ENCODE assay signal across 8 cellular contexts in genomic region chr16:19717319-19717718, GRCh38. TPM values are rescaled to one million over a fixed set of nuclear protein-coding genes. Genes with fewer than 3 reads are reported as not detected.
DNase-seq lines count a peak whose midpoint lies in the region; ATAC-seq and TF ChIP-seq lines count a peak whose summit lies in the region.

No MANE protein-coding gene starts in this region.

- peaks cover 36% of the 10 kb centered on the region for H3K36me3 ChIP-seq in DND-41 (ENCODE audit: insufficient read depth, low read length)
- peaks cover 20% of the 10 kb centered on the region for H3K36me3 ChIP-seq in OCI-LY3 (replicated peaks; ENCODE audit: low read depth, low read length)
- peaks cover 27 to 51% of the 10 kb centered on the region in 2 donors for H3K36me3 ChIP-seq in neuronal stem cell (replicated peaks in 1 of 2; ENCODE audit: control insufficient read depth in 2 of 2, insufficient read depth in 2 of 2, low read length in 2 of 2)

- peak overlapping the region; percentile 99 for H3K4me3 Mint-ChIP-seq in endothelial cell (ENCODE audit: unreplicated experiment)

- H3K79me1 ChIP-seq in neuronal stem cell (ENCODE audit: low read depth, low read length), result peaks cover 11% of the 10 kb centered on the region

- DNase-seq in DND-41 (peak; percentile 9), endothelial cell (ENCODE audit: low spot score) (no peak), neuronal stem cell (ENCODE audit: low spot score) (peak; percentile 30), NCI-H146 (lab: John Stamatoyannopoulos, UW) (no peak), C1 segment of cervical spinal cord (lab: John Stamatoyannopoulos, UW) (no peak), NCI-H774 (lab: John Stamatoyannopoulos, UW) (no peak), cerebellar cortex (ENCODE audit: low spot score) (no peak)

- H2BK12ac ChIP-seq in neuronal stem cell (ENCODE audit: low read length), result no peak overlapping the region

- peak overlapping the region; percentile 89 for H2AFZ ChIP-seq in DND-41 (ENCODE audit: low read depth, low read length)
- H2AFZ ChIP-seq in OCI-LY3 (ENCODE audit: low read depth, low read length), result no peak overlapping the region
- H2AFZ ChIP-seq in neuronal stem cell (ENCODE audit: low read length), result peak overlapping the region; percentile 98

- H3K23ac ChIP-seq in neuronal stem cell (ENCODE audit: low read depth, low read length, poor library complexity), result no peak overlapping the region

- no peak overlapping the region for H4K91ac ChIP-seq in neuronal stem cell (ENCODE audit: low read depth, low read length, poor library complexity)

- no peak overlapping the region for H3K18ac ChIP-seq in neuronal stem cell (ENCODE audit: low read length)

- WGBS in neuronal stem cell (ENCODE audit: extremely low coverage in 2 of 2, insufficient read length in 2 of 2, insufficient replicate concordance in 1 of 2), 2 donors, result no CpG with 5 or more reads among the region's 10 CpGs

- H3K4me2 ChIP-seq in DND-41 (ENCODE audit: insufficient read depth, low read length), result peak overlapping the region; percentile 80
- H3K4me2 ChIP-seq in OCI-LY3 (ENCODE audit: low read length), result peak overlapping the region; percentile 91
- H3K4me2 ChIP-seq in neuronal stem cell (ENCODE audit: insufficient read depth, low read length, poor library complexity, severe bottlenecking), result peak overlapping the region; percentile 59

- peak overlapping the region; percentile 93 for H3K27ac Mint-ChIP-seq in endothelial cell (ENCODE audit: unreplicated experiment)

- peak overlapping the region; percentile 81 to 100 for H3K4me3 ChIP-seq in DND-41 (ENCODE audit: low read depth in 1 of 2, low read length in 2 of 2)
- H3K4me3 ChIP-seq in OCI-LY3 (ENCODE audit: low read length), result peak overlapping the region; percentile 89
- peak overlapping the region; percentile 96 to 97 for H3K4me3 ChIP-seq in neuronal stem cell (ENCODE audit: low read length in 2 of 2)

- peaks cover 56% of the 10 kb centered on the region for H3K4me1 Mint-ChIP-seq in endothelial cell (ENCODE audit: unreplicated experiment)

- H3K36me3 Mint-ChIP-seq in endothelial cell (ENCODE audit: low read depth, unreplicated experiment), result peaks cover 21% of the 10 kb centered on the region

- no peak overlapping the region for H2BK120ac ChIP-seq in neuronal stem cell (ENCODE audit: low read depth, low read length)

- no peaks in the 10 kb centered on the region for H3K9me3 Mint-ChIP-seq in endothelial cell (ENCODE audit: unreplicated experiment)

- H3K14ac ChIP-seq in neuronal stem cell (ENCODE audit: low read length), result no peak overlapping the region

- peaks cover 33% of the 10 kb centered on the region for H3K4me1 ChIP-seq in DND-41 (ENCODE audit: insufficient read depth, low read length)
- H3K4me1 ChIP-seq in OCI-LY3 (ENCODE audit: low read length), result peaks cover 24% of the 10 kb centered on the region
- peaks cover 7 to 10% of the 10 kb centered on the region in 2 donors for H3K4me1 ChIP-seq in neuronal stem cell (ENCODE audit: control insufficient read depth in 2 of 2, insufficient read depth in 1 of 2, low read depth in 1 of 2, low read length in 2 of 2)

- peaks cover 15% of the 10 kb centered on the region for H3K27me3 Mint-ChIP-seq in endothelial cell (ENCODE audit: unreplicated experiment)

- H3K9me3 ChIP-seq in DND-41 (ENCODE audit: insufficient read depth, low read length, severe bottlenecking) (no peaks in the 10 kb centered on the region), OCI-LY3 (ENCODE audit: insufficient read depth, low read length) (no peaks in the 10 kb centered on the region), neuronal stem cell (replicated peaks in 1 of 2; ENCODE audit: control insufficient read depth in 2 of 2, insufficient read depth in 1 of 2, low read depth in 1 of 2, low read length in 2 of 2) (no peaks in the 10 kb centered on the region)

- no peak overlapping the region for H2BK5ac ChIP-seq in neuronal stem cell (ENCODE audit: low read length)

- H3K9ac ChIP-seq in DND-41 (ENCODE audit: low read depth, low read length) (peak overlapping the region; percentile 94), OCI-LY3 (ENCODE audit: low read length) (peak overlapping the region; percentile 92), neuronal stem cell (ENCODE audit: low read depth, low read length, poor library complexity) (no peak overlapping the region)

- no peaks in the 10 kb centered on the region for H3K27me3 ChIP-seq in DND-41 (ENCODE audit: insufficient read depth, low read length, poor library complexity)
- H3K27me3 ChIP-seq in OCI-LY3 (ENCODE audit: low read depth, low read length), result no peaks in the 10 kb centered on the region
- no peaks in the 10 kb centered on the region for H3K27me3 ChIP-seq in neuronal stem cell (ENCODE audit: control insufficient read depth in 3 of 3, insufficient read depth in 3 of 3, low read depth in 1 of 3, low read length in 3 of 3)

- H2BK15ac ChIP-seq in neuronal stem cell (ENCODE audit: low read length), result no peak overlapping the region

- no peak for ATAC-seq in DND-41 (ENCODE audit: insufficient read depth, low read depth)

- H4K20me1 ChIP-seq in DND-41 (ENCODE audit: insufficient read depth, low read length), result peaks cover 27% of the 10 kb centered on the region
- no peaks in the 10 kb centered on the region for H4K20me1 ChIP-seq in OCI-LY3 (ENCODE audit: insufficient read depth, low read length)

- peaks cover 50% of the 10 kb centered on the region for H3K79me2 ChIP-seq in DND-41 (ENCODE audit: insufficient read depth, low read length)
- peaks cover 78% of the 10 kb centered on the region for H3K79me2 ChIP-seq in OCI-LY3 (ENCODE audit: low read length)

- no peak overlapping the region for H2AK5ac ChIP-seq in neuronal stem cell (ENCODE audit: low read depth, low read length)

- H4K8ac ChIP-seq in neuronal stem cell (ENCODE audit: low read depth, low read length), result no peak overlapping the region

- H3K27ac ChIP-seq in DND-41 (ENCODE audit: low read length), result peak overlapping the region; percentile 89
- H3K27ac ChIP-seq in OCI-LY3 (ENCODE audit: low read length), result peak overlapping the region; percentile 70
- H3K27ac ChIP-seq in neuronal stem cell (replicated peaks; ENCODE audit: low read length), result peak overlapping the region; percentile 81

- no peak for TF ChIP-seq CTCF in DND-41 (IDR thresholded peaks at IDR 0.05; ENCODE audit: borderline replicate concordance, extremely low read depth, low read length, poor library complexity, severe bottlenecking)
- TF ChIP-seq CTCF in OCI-LY3 (IDR thresholded peaks at IDR 0.05; ENCODE audit: low read depth, low read length), result no peak
- TF ChIP-seq CTCF in endothelial cell (IDR thresholded peaks at IDR 0.05; ENCODE audit: unreplicated experiment), result no peak

- no peak overlapping the region for H3K4ac ChIP-seq in neuronal stem cell (ENCODE audit: low read length)

RNA-seq across cellular contexts. Expression of gene KNOP1, which starts 0.7 kb away (rescaled TPM):
- total RNA-seq in endothelial cell (ENCODE audit: unreplicated experiment), result 36.6 TPM
- polyA plus RNA-seq in neuronal stem cell (2013, experiment 1 of 2), result 124 TPM
- 117 TPM for polyA plus RNA-seq in neuronal stem cell (2013, experiment 2 of 2)

RNA-seq across cellular contexts. Expression of gene IQCK, which starts 0.8 kb away (rescaled TPM):
- total RNA-seq in endothelial cell (ENCODE audit: unreplicated experiment), result 18.6 TPM
- polyA plus RNA-seq in neuronal stem cell (2013, experiment 1 of 2), result 18.9 TPM
- polyA plus RNA-seq in neuronal stem cell (2013, experiment 2 of 2), result 19.1 TPM

Comparison
In these comparisons a context has a peak if more than half of its experiments do, and no peak if none do; other contexts are left out.
1. DNase-seq: peak in DND-41 (single experiment) and neuronal stem cell (single experiment); none in endothelial cell (single experiment), NCI-H146 (single experiment), C1 segment of cervical spinal cord (0 of 14), NCI-H774 (single experiment) and cerebellar cortex (single experiment).
2. Peak in every context shown above with its lines, with median percentiles within 50 percentile points of each other: H3K27ac ChIP-seq, H3K4me2 ChIP-seq and H3K4me3 ChIP-seq.